Comparison of ENCODE assay signal across 9 cellular contexts in the genomic region with DNA sequence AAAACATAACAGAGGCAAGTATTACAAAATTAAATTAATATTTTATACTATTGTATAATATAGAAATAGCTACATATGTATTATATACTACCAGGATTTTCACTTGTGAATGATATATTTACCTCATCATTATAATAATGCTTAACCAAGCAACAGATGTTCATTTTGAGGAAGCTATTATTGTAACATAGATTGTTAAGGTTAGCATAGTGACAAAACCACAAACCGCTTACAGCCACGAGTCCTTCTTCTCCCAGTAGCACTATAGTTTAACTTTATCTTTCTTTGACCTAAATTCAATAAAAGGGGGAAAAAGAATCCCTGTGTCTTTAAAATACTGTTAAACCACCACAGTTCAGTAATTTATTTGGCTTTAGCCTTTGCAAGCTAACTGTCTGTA.
DNase-seq lines count a peak whose midpoint lies in the region; ATAC-seq and TF ChIP-seq lines count a peak whose summit lies in the region.
"Had no signal": no experiment of that assay in that cellular context is flagged by ENCODE, and none has a peak within 500 bp of the region (broad histone marks: within the 10 kb centered on the region; RNA-seq: fewer than 3 reads in every experiment).

No MANE protein-coding gene starts in this region.

- peak; percentile 45 for DNase-seq in Karpas-422
- peak; percentile 3 for DNase-seq in germinal center (ENCODE audit: low spot score)
- DNase-seq in left lung: no peak
- DNase-seq in activated CD8-positive, alpha-beta memory T cell treated with anti-CD3 and anti-CD28 coated beads, Interleukin-2, amount 50 U/mL, for 4 hours: no peak
- DNase-seq in stimulated activated CD4-positive, alpha-beta T cell treated with anti-CD3 and anti-CD28 coated beads, Interleukin-2, amount 100 ng/mL, for 48 hours: no peak
- DNase-seq in middle frontal gyrus (ENCODE audit: extremely low spot score, low spot score): no peak
- DNase-seq: NCI-H345 had no signal

- H3K9me2 ChIP-seq in Karpas-422 (replicated peaks; ENCODE audit: insufficient read depth, low read length): no peaks in the 10 kb centered on the region

- H3K27me3 ChIP-seq in Karpas-422 (ENCODE audit: low read length) (no peaks in the 10 kb centered on the region), left lung (no peaks in the 10 kb centered on the region)

- H3K27ac ChIP-seq in Karpas-422 (ENCODE audit: low read length): peak overlapping the region; percentile 82
- no peak overlapping the region for H3K27ac ChIP-seq in left lung

- no peaks in the 10 kb centered on the region for H3K79me2 ChIP-seq in Karpas-422 (ENCODE audit: low read length)

- H3K4me1 ChIP-seq in Karpas-422 (ENCODE audit: low read length) (peaks cover 36% of the 10 kb centered on the region), left lung (no peaks in the 10 kb centered on the region)

- peak overlapping the region; percentile 65 for H2AFZ ChIP-seq in Karpas-422 (ENCODE audit: low read length)

- intact Hi-C loops in left lung (cut with DNase I): no loop called here

- H3K9ac ChIP-seq in Karpas-422 (ENCODE audit: low read length): peak overlapping the region; percentile 38; the same call in 1 of the 2 replicates

- H3K36me3 ChIP-seq in Karpas-422 (ENCODE audit: insufficient read depth, low read length) (no peaks in the 10 kb centered on the region), left lung (no peaks in the 10 kb centered on the region)

- ATAC-seq in GM18870 (IDR thresholded peaks at IDR 0.05; ENCODE audit: unreplicated experiment) (peak; percentile 94), HG02678 (IDR thresholded peaks at IDR 0.05; ENCODE audit: unreplicated experiment) (peak; percentile 94), left lung (no peak)

- H3K4me3 ChIP-seq in Karpas-422 (ENCODE audit: low read length) (peak overlapping the region; percentile 45), left lung (no peak overlapping the region)

- H3K9me3 ChIP-seq in Karpas-422 (ENCODE audit: low read length) (no peaks in the 10 kb centered on the region), left lung (peaks cover 0 to 2% of the 10 kb centered on the region in 2 donors)

- no peak for TF ChIP-seq CTCF in left lung (IDR thresholded peaks at IDR 0.05)

- H4K20me1 ChIP-seq in Karpas-422 (ENCODE audit: insufficient read depth, low read depth, low read length): no peaks in the 10 kb centered on the region

- peak overlapping the region; percentile 77 for H3K4me2 ChIP-seq in Karpas-422 (ENCODE audit: low read depth, low read length, poor library complexity, severe bottlenecking)

Comparison
In these comparisons a context has a peak if more than half of its experiments do, and no peak if none do; other contexts are left out.
1. DNase-seq: peak in Karpas-422 (single experiment) and germinal center (single experiment); none in left lung (0 of 2), activated CD8-positive, alpha-beta memory T cell treated with anti-CD3 and anti-CD28 coated beads, Interleukin-2, amount 50 U/mL, for 4 hours (single experiment), stimulated activated CD4-positive, alpha-beta T cell treated with anti-CD3 and anti-CD28 coated beads, Interleukin-2, amount 100 ng/mL, for 48 hours (0 of 2) and middle frontal gyrus (single experiment).